Comparison of ENCODE assay signal across 1 cellular context in genomic region chr19:1579222-1579621, GRCh38.
TF ChIP-seq lines count a peak whose summit lies in the region.

No MANE protein-coding gene starts in this region.

TF ChIP-seq in WTC11, 78 proteins besides CTCF, POLR2A, EP300 and RAD21:
- TF ChIP-seq ZSCAN18 (CRISPR knock-in tag; IDR thresholded peaks at IDR 0.05) (no peak), ZNF532 (CRISPR knock-in tag; IDR thresholded peaks at IDR 0.05; ENCODE audit: borderline replicate concordance) (no peak), ESRRA (CRISPR knock-in tag; IDR thresholded peaks at IDR 0.05; ENCODE audit: borderline replicate concordance) (no peak), ARID4B (CRISPR knock-in tag; IDR thresholded peaks at IDR 0.05; ENCODE audit: borderline replicate concordance) (no peak), E2F1 (CRISPR knock-in tag; IDR thresholded peaks at IDR 0.05) (no peak), SMAD3 (CRISPR knock-in tag; IDR thresholded peaks at IDR 0.05; ENCODE audit: borderline replicate concordance) (no peak), ZNF317 (CRISPR knock-in tag; IDR thresholded peaks at IDR 0.05; ENCODE audit: borderline replicate concordance, low read depth) (no peak), HMGA2 (CRISPR knock-in tag; IDR thresholded peaks at IDR 0.05) (no peak)
- TF ChIP-seq, protein P1, sequence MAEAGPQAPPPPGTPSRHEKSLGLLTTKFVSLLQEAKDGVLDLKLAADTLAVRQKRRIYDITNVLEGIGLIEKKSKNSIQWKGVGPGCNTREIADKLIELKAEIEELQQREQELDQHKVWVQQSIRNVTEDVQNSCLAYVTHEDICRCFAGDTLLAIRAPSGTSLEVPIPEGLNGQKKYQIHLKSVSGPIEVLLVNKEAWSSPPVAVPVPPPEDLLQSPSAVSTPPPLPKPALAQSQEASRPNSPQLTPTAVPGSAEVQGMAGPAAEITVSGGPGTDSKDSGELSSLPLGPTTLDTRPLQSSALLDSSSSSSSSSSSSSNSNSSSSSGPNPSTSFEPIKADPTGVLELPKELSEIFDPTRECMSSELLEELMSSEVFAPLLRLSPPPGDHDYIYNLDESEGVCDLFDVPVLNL (CRISPR knock-in tag; IDR thresholded peaks at IDR 0.05; ENCODE audit: borderline replicate concordance, low read depth), result no peak
